8 cellular contexts compared by ENCODE assay signal in the genomic region with DNA sequence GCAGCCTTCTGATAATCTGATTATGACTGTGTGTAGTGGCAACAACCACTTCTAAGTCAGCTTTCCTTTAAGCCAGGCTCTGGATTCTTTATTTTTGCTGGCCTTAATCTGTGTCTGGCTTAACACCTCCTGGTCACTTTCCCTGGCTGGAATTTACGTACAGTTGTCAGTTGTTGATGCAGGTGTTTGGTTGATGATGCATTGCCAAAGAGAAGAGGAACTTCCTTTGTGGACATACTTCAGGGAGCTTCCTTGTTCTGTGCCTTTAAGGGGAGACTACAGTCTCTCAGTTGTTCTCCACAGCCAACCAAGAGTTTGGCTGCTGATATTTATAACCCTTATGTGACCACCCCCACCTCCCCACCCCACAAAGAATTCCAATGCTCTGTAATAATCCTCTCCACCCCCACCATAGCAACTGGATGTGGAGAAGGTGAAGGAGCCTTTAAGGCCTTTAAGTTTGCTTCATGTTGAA.
DNase-seq lines count a peak whose midpoint lies in the region; ATAC-seq and TF ChIP-seq lines count a peak whose summit lies in the region.

No MANE protein-coding gene starts in this region.

- no peak for ATAC-seq in GM19328 (IDR thresholded peaks at IDR 0.05; ENCODE audit: unreplicated experiment)

- peaks cover 81% of the 10 kb centered on the region for H3K4me1 Mint-ChIP-seq in nephron progenitor cell
- H3K4me1 Mint-ChIP-seq in activated CD4-positive, alpha-beta memory T cell treated with anti-CD3 and anti-CD28 coated beads, Interleukin-2, amount 10 ng/mL, durations not matched to agents 7 days and 5 days = peaks cover 80% of the 10 kb centered on the region

- DNase-seq in DMS153 treated with DMSO at 0.1 percent for 48 hours (lab: John Stamatoyannopoulos, UW; ENCODE audit: unreplicated experiment) = peak; percentile 86
- peak; percentile 71 for DNase-seq in NCI-H82 (lab: John Stamatoyannopoulos, UW)
- DNase-seq in epithelial cell of esophagus (ENCODE audit: low read depth) = peak; percentile 48
- DNase-seq in nephron progenitor cell = no peak
- DNase-seq in activated naive CD4-positive, alpha-beta T cell (lab: John Stamatoyannopoulos, UW) = no peak
- DNase-seq in activated CD4-positive, alpha-beta memory T cell treated with anti-CD3 and anti-CD28 coated beads, Interleukin-2, amount 10 ng/mL, durations not matched to agents 7 days and 5 days = no peak
- no peak for DNase-seq in activated effector memory CD4-positive, alpha-beta T cell treated with Interleukin-2 at 50 U/mL for 16 hours

- CTCF ChIA-PET in activated CD4-positive, alpha-beta memory T cell treated with anti-CD3 and anti-CD28 coated beads, Interleukin-2, amount 10 ng/mL, durations not matched to agents 7 days and 5 days (lab: Charles Lee) = interaction anchor here (0.7 kb wide), 1 partner anchor 8 kb away, joined by 3 read pairs; no protein-coding TSS in a partner anchor

- no peaks in the 10 kb centered on the region for H3K27me3 Mint-ChIP-seq in nephron progenitor cell (ENCODE audit: low read depth, poor library complexity)
- H3K27me3 Mint-ChIP-seq in activated CD4-positive, alpha-beta memory T cell treated with anti-CD3 and anti-CD28 coated beads, Interleukin-2, amount 10 ng/mL, durations not matched to agents 7 days and 5 days = no peaks in the 10 kb centered on the region

- no peak overlapping the region for H3K4me3 ChIP-seq in epithelial cell of esophagus (ENCODE audit: low read length)

- peaks cover 11% of the 10 kb centered on the region for H3K36me3 Mint-ChIP-seq in nephron progenitor cell (ENCODE audit: low read depth)
- H3K36me3 Mint-ChIP-seq in activated CD4-positive, alpha-beta memory T cell treated with anti-CD3 and anti-CD28 coated beads, Interleukin-2, amount 10 ng/mL, durations not matched to agents 7 days and 5 days (ENCODE audit: low read depth) = peaks cover 53% of the 10 kb centered on the region

- TF ChIP-seq CTCF in epithelial cell of esophagus (IDR thresholded peaks at IDR 0.05; ENCODE audit: insufficient read depth, low read depth, low read length, missing control alignments) (no peak), nephron progenitor cell (IDR thresholded peaks at IDR 0.05) (no peak)

- H3K4me3 Mint-ChIP-seq in nephron progenitor cell = no peak overlapping the region
- H3K4me3 Mint-ChIP-seq in activated CD4-positive, alpha-beta memory T cell treated with anti-CD3 and anti-CD28 coated beads, Interleukin-2, amount 10 ng/mL, durations not matched to agents 7 days and 5 days = no peak overlapping the region

- POLR2A ChIA-PET in activated CD4-positive, alpha-beta memory T cell treated with anti-CD3 and anti-CD28 coated beads, Interleukin-2, amount 10 ng/mL, durations not matched to agents 7 days and 5 days (lab: Charles Lee) = interaction anchor here (2.3 kb wide), 1 partner anchor 15 kb away, joined by 14 read pairs; no protein-coding TSS in a partner anchor

- H3K27ac Mint-ChIP-seq in nephron progenitor cell = peak overlapping the region; percentile 93
- H3K27ac Mint-ChIP-seq in activated CD4-positive, alpha-beta memory T cell treated with anti-CD3 and anti-CD28 coated beads, Interleukin-2, amount 10 ng/mL, durations not matched to agents 7 days and 5 days = no peak overlapping the region

- H3K9me3 Mint-ChIP-seq in nephron progenitor cell = no peaks in the 10 kb centered on the region
- H3K9me3 Mint-ChIP-seq in activated CD4-positive, alpha-beta memory T cell treated with anti-CD3 and anti-CD28 coated beads, Interleukin-2, amount 10 ng/mL, durations not matched to agents 7 days and 5 days = no peaks in the 10 kb centered on the region

Comparison
In these comparisons a context has a peak if more than half of its experiments do, and no peak if none do; other contexts are left out.
1. DNase-seq: peak in DMS153 treated with DMSO at 0.1 percent for 48 hours (single experiment), NCI-H82 (single experiment) and epithelial cell of esophagus (single experiment); none in nephron progenitor cell (single experiment), activated naive CD4-positive, alpha-beta T cell (0 of 4), activated CD4-positive, alpha-beta memory T cell treated with anti-CD3 and anti-CD28 coated beads, Interleukin-2, amount 10 ng/mL, durations not matched to agents 7 days and 5 days (single experiment) and activated effector memory CD4-positive, alpha-beta T cell treated with Interleukin-2 at 50 U/mL for 16 hours (single experiment).